In the genomic region with DNA sequence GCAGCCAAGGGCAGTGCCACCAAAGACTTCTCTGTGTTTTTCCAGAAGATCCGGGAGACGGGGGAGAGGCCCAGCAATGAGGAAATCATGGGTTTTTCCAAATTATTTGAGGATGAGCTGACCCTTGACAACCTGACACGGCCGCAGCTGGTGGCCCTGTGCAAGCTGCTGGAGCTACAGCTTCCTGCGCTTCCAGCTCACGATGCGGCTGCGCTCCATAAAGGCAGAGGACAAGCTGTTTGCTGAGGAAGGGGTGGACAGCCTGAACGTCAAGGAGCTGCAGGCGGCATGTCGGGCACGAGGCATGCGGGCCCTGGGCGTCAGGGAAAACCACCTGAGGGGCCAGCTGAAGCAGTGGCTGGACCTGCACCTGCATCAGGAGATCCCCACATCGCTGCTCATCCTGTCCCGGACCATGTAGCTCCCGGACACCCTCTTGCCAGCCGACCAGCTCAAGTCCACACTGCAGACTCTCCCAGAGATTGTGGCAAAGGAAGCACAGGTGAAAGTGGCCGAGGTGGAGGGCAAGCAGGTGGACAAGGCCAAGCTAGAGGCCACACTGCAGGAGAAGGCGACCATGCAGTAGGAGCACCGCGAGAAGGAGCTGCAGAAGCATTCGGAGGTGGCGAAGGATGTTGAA, we compare ENCODE assay signal across 24 cellular contexts. TPM values are rescaled to one million over a fixed set of nuclear protein-coding genes. Genes with fewer than 3 reads are reported as not detected.
"Had no signal": no experiment of that assay in that cellular context is flagged by ENCODE, and none has a peak within 500 bp of the region (broad histone marks: within the 10 kb centered on the region; RNA-seq: fewer than 3 reads in every experiment).

No MANE protein-coding gene starts in this region.

- H3K9me3 ChIP-seq: MG63 had no signal

- H3K27ac ChIP-seq: SJSA1, SK-N-MC had no signal

- H3K4me1 ChIP-seq: SJSA1 had no signal

- H3K4me3 ChIP-seq: MG63, SJSA1, SK-N-MC had no signal

- DNase-seq: IMR-90, Karpas-422, KG1, MG63, NCI-H1092, NCI-H1105 treated with DMSO at 0.1 percent for 48 hours, NCI-H1417 treated with DMSO at 0.1 percent for 48 hours, NCI-H187, NCI-H2029, NCI-H2081 treated with DMSO at 0.1 percent for 48 hours, NCI-H2171, NCI-H226, NCI-H446, NCI-H510A, NCI-H524 treated with DMSO at 0.1 percent for 48 hours, NCI-H69, NCI-H774, Right ventricle myocardium superior, RPMI8226, SIG-M5 had no signal

- H3K36me3 ChIP-seq: MG63, SJSA1 had no signal

- ATAC-seq: HepG2 had no signal

- H3K27me3 ChIP-seq: MG63, SJSA1 had no signal

RNA-seq across cellular contexts. Expression of a gene that starts 11.7 kb away (rescaled TPM):
- total RNA-seq: HepG2, HT-29, IMR-90, Right ventricle myocardium superior, SJSA1 had no signal
- polyA plus RNA-seq: HepG2, IMR-90 had no signal

RNA-seq across cellular contexts. Expression of a gene that starts 13.6 kb away (rescaled TPM):
- total RNA-seq: HepG2, HT-29, SJSA1 had no signal
- polyA plus RNA-seq: HepG2 had no signal

RNA-seq across cellular contexts. Expression of a gene that starts 42.9 kb away (rescaled TPM):
- total RNA-seq: HT-29 had no signal

RNA-seq across cellular contexts. Expression of a gene that starts 52.5 kb away (rescaled TPM):
- total RNA-seq: HepG2, HT-29 had no signal
- polyA plus RNA-seq: HepG2 had no signal
